ENCODE assay signal across 9 cellular contexts in genomic region chr4:105194328-105195231, GRCh38. TPM values are rescaled to one million over a fixed set of nuclear protein-coding genes. Genes with fewer than 3 reads are reported as not detected.
DNase-seq lines count a peak whose midpoint lies in the region; ATAC-seq and TF ChIP-seq lines count a peak whose summit lies in the region.
"Had no signal": no experiment of that assay in that cellular context is flagged by ENCODE, and none has a peak within 500 bp of the region (broad histone marks: within the 10 kb centered on the region; RNA-seq: fewer than 3 reads in every experiment).

No MANE protein-coding gene starts in this region.

- H3K4me3 ChIP-seq in gastrocnemius medialis = no peak overlapping the region

- intact Hi-C loops in Calu3 (cut with micrococcal nuclease; ENCODE audit: unreplicated experiment) (no loop called here), gastrocnemius medialis (cut with DNase I; ENCODE audit: low total_unique reads) (no loop called here)

- BruUV-seq in Calu3 (replicated peaks; lab: Mats Ljungman, UMichigan) = no TSS peak

- H3K27ac Mint-ChIP-seq in Calu3 (ENCODE audit: unreplicated experiment) = no peak overlapping the region

- H3K27me3 ChIP-seq in gastrocnemius medialis = no peaks in the 10 kb centered on the region

- H3K9me3 Mint-ChIP-seq in Calu3 (ENCODE audit: low read depth, unreplicated experiment) = no peaks in the 10 kb centered on the region
- H3K9me3 Mint-ChIP-seq: CD4-positive, CD25-positive, alpha-beta regulatory T cell had no signal

- ATAC-seq in GM19395 (IDR thresholded peaks at IDR 0.05; ENCODE audit: unreplicated experiment) (peak; percentile 93), HG03045 (IDR thresholded peaks at IDR 0.05; ENCODE audit: unreplicated experiment) (peak; percentile 87), gastrocnemius medialis (no peak)

- in situ Hi-C loops in gastrocnemius medialis (cut with MboI; ENCODE audit: low sequenced_read_pairs in 4 of 4) = no loop called here

- no peaks in the 10 kb centered on the region for H3K36me3 ChIP-seq in gastrocnemius medialis

- peaks cover 32% of the 10 kb centered on the region for H3K4me1 Mint-ChIP-seq in Calu3 (ENCODE audit: low read depth, unreplicated experiment)

- no peaks in the 10 kb centered on the region for H3K27me3 Mint-ChIP-seq in Calu3 (ENCODE audit: unreplicated experiment)
- H3K27me3 Mint-ChIP-seq: CD4-positive, CD25-positive, alpha-beta regulatory T cell had no signal

- CTCF ChIA-PET in RWPE1 (lab: Yijun Ruan, JAX) = interaction anchor here (0.6 kb wide), 1 partner anchor 1250 kb away, joined by 5 read pairs; no protein-coding TSS in a partner anchor
- CTCF ChIA-PET in Calu3 (lab: Charles Lee) = no interaction called here

- no peaks in the 10 kb centered on the region for H3K9me3 ChIP-seq in gastrocnemius medialis

- DNase-seq in EH (ENCODE audit: low read depth) = peak; percentile 73
- peak; percentile 15 for DNase-seq in amniotic epithelial cell (ENCODE audit: low read depth)
- DNase-seq in SKM-1 (lab: John Stamatoyannopoulos, UW; ENCODE audit: unreplicated experiment) = no peak
- DNase-seq in RWPE1 (ENCODE audit: low spot score) = no peak
- no peak for DNase-seq in Calu3
- DNase-seq in gastrocnemius medialis = no peak

- H3K4me3 Mint-ChIP-seq in Calu3 (ENCODE audit: low read depth, unreplicated experiment) = no peak overlapping the region
- H3K4me3 Mint-ChIP-seq: CD4-positive, CD25-positive, alpha-beta regulatory T cell had no signal

- TF ChIP-seq CTCF in RWPE1 (conservative IDR thresholded peaks at IDR 0.05; ENCODE audit: low read depth) = no peak
- no peak for TF ChIP-seq CTCF in Calu3 (IDR thresholded peaks at IDR 0.05; ENCODE audit: unreplicated experiment)
- no peak for TF ChIP-seq CTCF in gastrocnemius medialis (IDR thresholded peaks at IDR 0.05 in 4 of 5, conservative IDR thresholded peaks at IDR 0.05 in 1 of 5)

- POLR2A ChIA-PET in RWPE1 (lab: Yijun Ruan, JAX; ENCODE audit: low non-redundant PET) = no interaction called here

- peaks cover 40 to 55% of the 10 kb centered on the region in 2 donors for H3K4me1 ChIP-seq in gastrocnemius medialis

- TF ChIP-seq POLR2A in gastrocnemius medialis (IDR thresholded peaks at IDR 0.05) = no peak

- no peak overlapping the region for H3K27ac ChIP-seq in RWPE1
- H3K27ac ChIP-seq in gastrocnemius medialis = no peak overlapping the region

- H3K36me3 Mint-ChIP-seq in Calu3 (ENCODE audit: insufficient read depth, unreplicated experiment) = no peaks in the 10 kb centered on the region

RNA-seq across cellular contexts. Expression of gene TET2, which starts 47.9 kb away (rescaled TPM):
- total RNA-seq in Calu3 (2022) (19.2 and 20.4 TPM in 2 replicates), gastrocnemius medialis (10 to 100 TPM; 12.9 to 18.0 (median 16.4) TPM)

Comparison
In these comparisons a context has a peak if more than half of its experiments do, and no peak if none do; other contexts are left out.
1. DNase-seq: peak in EH (single experiment) and amniotic epithelial cell (single experiment); none in SKM-1 (single experiment), RWPE1 (single experiment), Calu3 (single experiment) and gastrocnemius medialis (0 of 2).
2. ATAC-seq: peak in GM19395 (single experiment) and HG03045 (single experiment); none in gastrocnemius medialis (0 of 2).